In genomic region chr12:39239484-39240143, GRCh38 we compare ENCODE assay signal across 22 cellular contexts.
DNase-seq lines count a peak whose midpoint lies in the region; TF ChIP-seq lines count a peak whose summit lies in the region.
"Had no signal": no experiment of that assay in that cellular context is flagged by ENCODE, and none has a peak within 500 bp of the region (broad histone marks: within the 10 kb centered on the region; RNA-seq: fewer than 3 reads in every experiment).

No MANE protein-coding gene starts in this region.

- no peak overlapping the region for H2AK5ac ChIP-seq in mesenchymal stem cell (ENCODE audit: low read length, severe bottlenecking)

- TF ChIP-seq CTCF in smooth muscle cell (IDR thresholded peaks at IDR 0.05; ENCODE audit: borderline replicate concordance, insufficient read depth, poor library complexity, severe bottlenecking) = no peak

- peak overlapping the region in 1 of 2 experiments; percentile 46 for H2BK12ac ChIP-seq in mesenchymal stem cell (ENCODE audit: low read length in 2 of 2)

- WGBS in mesenchymal stem cell = 16% methylated on average over 2 of the region's 3 CpGs
- 22% methylated on average over 3 of the region's 3 CpGs for WGBS in smooth muscle cell (ENCODE audit: low lambda C conversion rate)

- no peak overlapping the region for H3K4me2 ChIP-seq in mesenchymal stem cell (ENCODE audit: low read length, poor library complexity, severe bottlenecking)
- peak overlapping the region; percentile 65 for H3K4me2 ChIP-seq in smooth muscle cell

- no peak overlapping the region for H3K14ac ChIP-seq in mesenchymal stem cell (ENCODE audit: low read length in 2 of 2)

- H3K36me3 ChIP-seq in SJCRH30 (no peaks in the 10 kb centered on the region), mesenchymal stem cell (ENCODE audit: control insufficient read depth in 1 of 2, insufficient read depth in 2 of 2, low read depth in 1 of 2, low read length in 2 of 2) (no peaks in the 10 kb centered on the region), smooth muscle cell (ENCODE audit: low read depth) (no peaks in the 10 kb centered on the region)
- H3K36me3 ChIP-seq: esophagus muscularis mucosa, MG63, thyroid gland had no signal

- peak in 1 of 2 experiments; percentile 46 for DNase-seq in SJCRH30
- peak; percentile 54 for DNase-seq in epidermal melanocyte (ENCODE audit: insufficient read length, low spot score)
- peak; percentile 62 for DNase-seq in mesenchymal stem cell
- DNase-seq in smooth muscle cell (lab: John Stamatoyannopoulos, UW; ENCODE audit: unreplicated experiment) = no peak
- no peak for DNase-seq in activated naive CD4-positive, alpha-beta T cell treated with Interleukin-2 at 50 U/mL for 16 hours
- no peak for DNase-seq in NCI-H1048 (lab: John Stamatoyannopoulos, UW)
- no peak for DNase-seq in HUDEP-2 (lab: John Stamatoyannopoulos, UW; ENCODE audit: unreplicated experiment in 76 of 76)
- no peak for DNase-seq in activated T-cell treated with anti-CD3 and anti-CD28 coated beads, Interleukin-2, amount 50 U/mL, for 48 hours
- DNase-seq: activated CD4-positive, alpha-beta T cell treated with anti-CD3 and anti-CD28 coated beads for 1 hour; activated CD8-positive, alpha-beta T cell treated with anti-CD3 and anti-CD28 coated beads, Interleukin-2, amount 10 ng/mL, durations not matched to agents 7 days and 5 days; caudate nucleus; CD4-positive, alpha-beta T cell; DMS53; GF-D8; HCEC 1CT; left cardiac atrium; MG63; NCI-H1417 treated with DMSO at 0.1 percent for 48 hours; NCI-H526; stimulated activated CD4-positive, alpha-beta T cell treated with anti-CD3 and anti-CD28 coated beads, Interleukin-4, amount 100 ng/mL, for 4 hours; thyroid gland had no signal

- H3K9ac ChIP-seq in mesenchymal stem cell (ENCODE audit: low read length) (no peak overlapping the region), smooth muscle cell (ENCODE audit: low read depth) (no peak overlapping the region)

- H4K8ac ChIP-seq in mesenchymal stem cell (ENCODE audit: low read length) = peak overlapping the region; percentile 47

- peak overlapping the region; percentile 40 for H2BK15ac ChIP-seq in mesenchymal stem cell (ENCODE audit: low read depth, poor library complexity, severe bottlenecking)

- H3F3A ChIP-seq in smooth muscle cell (ENCODE audit: low read depth) = peaks cover 19% of the 10 kb centered on the region

- H3K4me1 ChIP-seq in SJCRH30 = peaks cover 29% of the 10 kb centered on the region
- no peaks in the 10 kb centered on the region for H3K4me1 ChIP-seq in mesenchymal stem cell (ENCODE audit: control insufficient read depth, insufficient read depth, low read depth, low read length)
- peaks cover 17% of the 10 kb centered on the region for H3K4me1 ChIP-seq in smooth muscle cell (ENCODE audit: low read depth)
- H3K4me1 ChIP-seq: thyroid gland had no signal

- H3K4me3 ChIP-seq in SJCRH30 (no peak overlapping the region), mesenchymal stem cell (ENCODE audit: insufficient read depth in 1 of 2, low read depth in 1 of 2, low read length in 2 of 2) (no peak overlapping the region), smooth muscle cell (peak overlapping the region; percentile 8)
- H3K4me3 ChIP-seq: esophagus muscularis mucosa, MG63, thyroid gland had no signal

- H3K27ac ChIP-seq in SJCRH30 (peak overlapping the region; percentile 33), mesenchymal stem cell (ENCODE audit: low read length, poor library complexity, severe bottlenecking) (no peak overlapping the region), smooth muscle cell (ENCODE audit: low read depth) (peak overlapping the region; percentile 96)
- H3K27ac ChIP-seq: esophagus muscularis mucosa, thyroid gland had no signal

- H3K79me1 ChIP-seq in mesenchymal stem cell (replicated peaks; ENCODE audit: low read length, poor library complexity, severe bottlenecking) = no peaks in the 10 kb centered on the region

- H3K9me3 ChIP-seq in SJCRH30 (replicated peaks) (no peaks in the 10 kb centered on the region), mesenchymal stem cell (ENCODE audit: control insufficient read depth, low read length) (no peaks in the 10 kb centered on the region), smooth muscle cell (replicated peaks; ENCODE audit: low read depth) (no peaks in the 10 kb centered on the region)
- H3K9me3 ChIP-seq: esophagus muscularis mucosa, MG63, thyroid gland had no signal

- no peak overlapping the region for H3K4ac ChIP-seq in mesenchymal stem cell (ENCODE audit: low read depth in 1 of 2, low read length in 2 of 2)

- peak overlapping the region; percentile 75 for H2BK120ac ChIP-seq in mesenchymal stem cell (ENCODE audit: low read depth, low read length)

- no peaks in the 10 kb centered on the region for H3K79me2 ChIP-seq in smooth muscle cell (ENCODE audit: low read depth)

- H2AFZ ChIP-seq in mesenchymal stem cell (ENCODE audit: low read depth, low read length) (no peak overlapping the region), smooth muscle cell (ENCODE audit: low read depth) (peak overlapping the region; percentile 4)

- peak overlapping the region; percentile 18 to 44 for H3K18ac ChIP-seq in mesenchymal stem cell (ENCODE audit: low read depth in 1 of 2, low read length in 2 of 2)

- no peak overlapping the region for H3K23ac ChIP-seq in mesenchymal stem cell (ENCODE audit: low read length in 2 of 2)

- no peak overlapping the region for H2BK5ac ChIP-seq in mesenchymal stem cell (ENCODE audit: low read depth, low read length, poor library complexity, severe bottlenecking)

- H4K20me1 ChIP-seq in smooth muscle cell (ENCODE audit: low read depth) = no peaks in the 10 kb centered on the region

- H4K91ac ChIP-seq in mesenchymal stem cell (ENCODE audit: low read length) = no peak overlapping the region

- H3K27me3 ChIP-seq in SJCRH30 = no peaks in the 10 kb centered on the region
- peaks cover 0 to 7% of the 10 kb centered on the region in 2 experiments for H3K27me3 ChIP-seq in mesenchymal stem cell (ENCODE audit: control insufficient read depth in 1 of 2, insufficient read depth in 1 of 2, low read length in 2 of 2)
- H3K27me3 ChIP-seq in smooth muscle cell (ENCODE audit: low read depth) = no peaks in the 10 kb centered on the region
- H3K27me3 ChIP-seq: esophagus muscularis mucosa, MG63, thyroid gland had no signal

Comparison
In these comparisons a context has a peak if more than half of its experiments do, and no peak if none do; other contexts are left out.
1. DNase-seq: peak in epidermal melanocyte (single experiment) and mesenchymal stem cell (single experiment); none in smooth muscle cell (single experiment), activated naive CD4-positive, alpha-beta T cell treated with Interleukin-2 at 50 U/mL for 16 hours (single experiment), NCI-H1048 (single experiment), HUDEP-2 (0 of 76) and activated T-cell treated with anti-CD3 and anti-CD28 coated beads, Interleukin-2, amount 50 U/mL, for 48 hours (0 of 2).